Comparison of ENCODE assay signal across 8 cellular contexts in the genomic region with DNA sequence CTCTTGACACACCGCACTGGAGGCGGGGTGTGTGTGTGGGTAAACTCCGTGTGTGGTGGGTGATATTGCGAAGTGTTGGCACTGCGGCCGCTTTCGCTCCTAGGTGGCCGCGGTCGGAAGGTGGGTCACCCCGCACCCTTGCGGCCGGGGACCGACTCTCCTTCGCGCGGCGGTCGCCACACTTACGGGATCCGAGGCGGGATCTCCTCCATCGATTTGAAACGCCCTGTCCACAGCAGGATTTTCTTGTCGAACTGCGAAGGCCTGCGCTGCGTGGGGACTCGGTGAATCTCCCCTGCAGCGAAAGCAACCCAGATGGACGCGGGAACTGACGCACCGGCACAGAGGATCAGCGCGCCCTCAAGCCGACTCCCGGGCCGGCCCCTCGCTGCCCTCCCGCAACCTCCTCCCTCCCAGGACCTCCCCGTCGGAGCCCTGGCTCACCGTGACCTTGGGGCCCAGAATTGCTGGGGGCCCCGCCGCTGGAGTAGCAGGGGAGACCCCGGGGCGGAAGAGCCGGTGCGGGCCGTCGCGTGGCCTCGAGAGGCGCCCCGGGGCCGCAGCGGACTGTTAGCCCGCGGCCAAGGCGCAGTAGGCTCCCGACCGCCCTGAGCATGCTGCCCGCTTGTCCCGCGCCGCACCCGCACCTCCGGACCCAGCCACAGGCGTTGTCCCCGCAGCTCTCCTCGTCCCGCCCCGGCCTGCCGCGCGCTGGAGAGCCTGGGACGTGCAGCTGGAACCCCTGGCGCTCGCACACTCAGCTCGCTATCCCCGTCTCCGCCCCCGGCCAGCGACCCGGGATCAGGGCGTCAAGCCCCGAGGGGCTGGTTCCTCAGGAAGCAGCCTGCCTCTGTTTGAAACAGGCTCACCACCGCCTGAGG. TPM values are rescaled to one million over a fixed set of nuclear protein-coding genes. Genes with fewer than 3 reads are reported as not detected.
A peak's percentile ranks its signal among the peaks of the same experiment; 100 is the strongest.
DNase-seq lines count a peak whose midpoint lies in the region; TF ChIP-seq lines count a peak whose summit lies in the region.

A gene (minus strand): TSS at position 759 of the 881 bp plus-strand sequence. CDS start 143 bp downstream, at position 616.

- H3K27ac Mint-ChIP-seq in activated naive CD4-positive, alpha-beta T cell treated with anti-CD3 and anti-CD28 coated beads for 36 hours = no peak within 1 kb of the TSS
- no peak within 1 kb of the TSS for H3K27ac Mint-ChIP-seq in activated T-helper 2 cell treated with anti-CD3 and anti-CD28 coated beads, Interferon-gamma antibody, Interleukin-2, Interleukin-4, amounts not matched to agents 10 μg/mL and 5 μg/mL and 100 μg/mL, durations not matched to agents 14 hours and 24 hours and 36 hours

- CTCF ChIA-PET in activated naive CD4-positive, alpha-beta T cell treated with anti-CD3 and anti-CD28 coated beads for 36 hours (lab: Charles Lee) = interaction anchor here (0.7 kb wide), 1 partner anchor 210 kb away, joined by 3 read pairs; no protein-coding TSS in a partner anchor
- CTCF ChIA-PET in PC-9 (lab: Charles Lee) = no interaction called here

- intact Hi-C loops in activated naive CD4-positive, alpha-beta T cell treated with anti-CD3 and anti-CD28 coated beads for 36 hours (cut with micrococcal nuclease) = loop anchor here (5.0 kb wide), 1 partner anchor 502 kb away; a partner anchor contains a TSS
- intact Hi-C loops in activated T-helper 2 cell treated with anti-CD3 and anti-CD28 coated beads, Interferon-gamma antibody, Interleukin-2, Interleukin-4, amounts not matched to agents 10 μg/mL and 5 μg/mL and 100 μg/mL, durations not matched to agents 14 hours and 24 hours and 36 hours (cut with micrococcal nuclease) = no loop called here
- intact Hi-C loops in left ventricle myocardium inferior (cut with micrococcal nuclease) (no loop called here), prostate gland (cut with DNase I) (no loop called here), PC-9 (cut with micrococcal nuclease; ENCODE audit: unreplicated experiment) (no loop called here)

- no TSS peak for BruUV-seq in PC-9 (replicated peaks; lab: Mats Ljungman, UMichigan)

- TF ChIP-seq CTCF in left ventricle myocardium inferior (IDR thresholded peaks at IDR 0.05; ENCODE audit: borderline replicate concordance) (peak; percentile 7), prostate gland (IDR thresholded peaks at IDR 0.05) (no peak), PC-9 (conservative IDR thresholded peaks at IDR 0.05) (no peak)

- no peak within 1 kb of the TSS for H2AFZ ChIP-seq in PC-9

- H3K9me3 ChIP-seq in left ventricle myocardium inferior (replicated peaks) (no peaks in the 10 kb centered on the region), prostate gland (no peaks in the 10 kb centered on the region), PC-9 (ENCODE audit: insufficient read depth, low read depth) (no peaks in the 10 kb centered on the region)

- no peak for TF ChIP-seq POLR2A in prostate gland (IDR thresholded peaks at IDR 0.05)

- POLR2A ChIA-PET in PC-9 (lab: Charles Lee; ENCODE audit: unreplicated experiment) = interaction anchor here (0.6 kb wide), 1 partner anchor 65 kb away, joined by 13 read pairs; no protein-coding TSS in a partner anchor

- H3K4me1 Mint-ChIP-seq in activated naive CD4-positive, alpha-beta T cell treated with anti-CD3 and anti-CD28 coated beads for 36 hours (ENCODE audit: low read depth) = peaks cover 10% of the 10 kb centered on the region
- H3K4me1 Mint-ChIP-seq in activated T-helper 2 cell treated with anti-CD3 and anti-CD28 coated beads, Interferon-gamma antibody, Interleukin-2, Interleukin-4, amounts not matched to agents 10 μg/mL and 5 μg/mL and 100 μg/mL, durations not matched to agents 14 hours and 24 hours and 36 hours (ENCODE audit: low read depth) = peaks cover 9% of the 10 kb centered on the region

- H3K27ac ChIP-seq in left ventricle myocardium inferior (replicated peaks) (peak within 1 kb of the TSS; percentile 80), prostate gland (peak within 1 kb of the TSS; percentile 23 to 32), PC-9 (no peak within 1 kb of the TSS)

- peak within 1 kb of the TSS; percentile 61 for H3K4me3 Mint-ChIP-seq in activated naive CD4-positive, alpha-beta T cell treated with anti-CD3 and anti-CD28 coated beads for 36 hours
- peak within 1 kb of the TSS; percentile 64 for H3K4me3 Mint-ChIP-seq in activated T-helper 2 cell treated with anti-CD3 and anti-CD28 coated beads, Interferon-gamma antibody, Interleukin-2, Interleukin-4, amounts not matched to agents 10 μg/mL and 5 μg/mL and 100 μg/mL, durations not matched to agents 14 hours and 24 hours and 36 hours (ENCODE audit: low read depth)

- under 1% methylated on average over 62 of the region's 89 CpGs for WGBS in prostate gland

- H3K36me3 Mint-ChIP-seq in activated naive CD4-positive, alpha-beta T cell treated with anti-CD3 and anti-CD28 coated beads for 36 hours (ENCODE audit: low read depth) = no peaks in the 10 kb centered on the region
- no peaks in the 10 kb centered on the region for H3K36me3 Mint-ChIP-seq in activated T-helper 2 cell treated with anti-CD3 and anti-CD28 coated beads, Interferon-gamma antibody, Interleukin-2, Interleukin-4, amounts not matched to agents 10 μg/mL and 5 μg/mL and 100 μg/mL, durations not matched to agents 14 hours and 24 hours and 36 hours (ENCODE audit: low read depth)

- H3K9me3 Mint-ChIP-seq in activated naive CD4-positive, alpha-beta T cell treated with anti-CD3 and anti-CD28 coated beads for 36 hours = no peaks in the 10 kb centered on the region
- no peaks in the 10 kb centered on the region for H3K9me3 Mint-ChIP-seq in activated T-helper 2 cell treated with anti-CD3 and anti-CD28 coated beads, Interferon-gamma antibody, Interleukin-2, Interleukin-4, amounts not matched to agents 10 μg/mL and 5 μg/mL and 100 μg/mL, durations not matched to agents 14 hours and 24 hours and 36 hours

- peak; percentile 14 for DNase-seq in activated naive CD4-positive, alpha-beta T cell treated with anti-CD3 and anti-CD28 coated beads for 36 hours
- no peak for DNase-seq in activated naive CD4-positive, alpha-beta T cell treated with Interleukin-2 at 50 U/mL for 16 hours
- no peak for DNase-seq in activated T-helper 2 cell treated with anti-CD3 and anti-CD28 coated beads, Interferon-gamma antibody, Interleukin-2, Interleukin-4, amounts not matched to agents 10 μg/mL and 5 μg/mL and 100 μg/mL, durations not matched to agents 14 hours and 24 hours and 36 hours (ENCODE audit: low spot score)
- peak; percentile 81 for DNase-seq in left ventricle myocardium inferior
- no peak for DNase-seq in prostate gland (ENCODE audit: low spot score)
- DNase-seq in NCI-H2081 treated with DMSO at 0.1 percent for 48 hours (lab: John Stamatoyannopoulos, UW) = no peak
- DNase-seq in NCI-H128 (lab: John Stamatoyannopoulos, UW; ENCODE audit: unreplicated experiment) = no peak
- no peak for DNase-seq in PC-9

- no peaks in the 10 kb centered on the region for H4K20me1 ChIP-seq in PC-9 (ENCODE audit: insufficient read depth)

- H3F3A ChIP-seq in PC-9 (ENCODE audit: insufficient read depth, low read depth) = no peaks in the 10 kb centered on the region

- H3K27me3 Mint-ChIP-seq in activated naive CD4-positive, alpha-beta T cell treated with anti-CD3 and anti-CD28 coated beads for 36 hours (ENCODE audit: low read depth) = peaks cover 35% of the 10 kb centered on the region
- peaks cover 59% of the 10 kb centered on the region for H3K27me3 Mint-ChIP-seq in activated T-helper 2 cell treated with anti-CD3 and anti-CD28 coated beads, Interferon-gamma antibody, Interleukin-2, Interleukin-4, amounts not matched to agents 10 μg/mL and 5 μg/mL and 100 μg/mL, durations not matched to agents 14 hours and 24 hours and 36 hours (ENCODE audit: low read depth)

- H3K4me3 ChIP-seq in left ventricle myocardium inferior (peak within 1 kb of the TSS; percentile 72), prostate gland (peak within 1 kb of the TSS; percentile 34 to 39), PC-9 (no peak within 1 kb of the TSS)

- H3K79me2 ChIP-seq in PC-9 (ENCODE audit: low read depth) = no peaks in the 10 kb centered on the region

- H3K4me1 ChIP-seq in left ventricle myocardium inferior = peaks cover 16% of the 10 kb centered on the region
- no peaks in the 10 kb centered on the region for H3K4me1 ChIP-seq in prostate gland (replicated peaks)
- H3K4me1 ChIP-seq in PC-9 (replicated peaks; ENCODE audit: insufficient read depth) = no peaks in the 10 kb centered on the region

- peaks cover 63% of the 10 kb centered on the region for H3K27me3 ChIP-seq in left ventricle myocardium inferior (ENCODE audit: low read depth)
- H3K27me3 ChIP-seq in prostate gland (replicated peaks; ENCODE audit: insufficient read depth) = no peaks in the 10 kb centered on the region
- H3K27me3 ChIP-seq in PC-9 (ENCODE audit: insufficient read depth, low read depth) = no peaks in the 10 kb centered on the region

- H3K36me3 ChIP-seq in left ventricle myocardium inferior = no peaks in the 10 kb centered on the region
- H3K36me3 ChIP-seq in prostate gland = no peaks in the 10 kb centered on the region
- H3K36me3 ChIP-seq in PC-9 (ENCODE audit: low read depth) = no peaks in the 10 kb centered on the region

- no peak within 1 kb of the TSS for H3K4me2 ChIP-seq in PC-9

- H3K9me2 ChIP-seq in PC-9 (ENCODE audit: insufficient read depth) = no peaks in the 10 kb centered on the region

RNA-seq across cellular contexts. Expression of the gene that starts here (rescaled TPM):
- not detected for total RNA-seq in activated naive CD4-positive, alpha-beta T cell treated with anti-CD3 and anti-CD28 coated beads for 36 hours
- not detected in 2 replicates for total RNA-seq in activated T-helper 2 cell treated with anti-CD3 and anti-CD28 coated beads, Interferon-gamma antibody, Interleukin-2, Interleukin-4, amounts not matched to agents 10 μg/mL and 5 μg/mL and 100 μg/mL, durations not matched to agents 14 hours and 24 hours and 36 hours
- 3.5 TPM for total RNA-seq in left ventricle myocardium inferior
- total RNA-seq in prostate gland = 1 to 10 TPM; 1.5 to 5.9 TPM
- total RNA-seq in PC-9 (2021) = not detected in 2 replicates

Comparison
In these comparisons a context has a peak if more than half of its experiments do, and no peak if none do; other contexts are left out.
1. Peak in DNase-seq in activated naive CD4-positive, alpha-beta T cell treated with anti-CD3 and anti-CD28 coated beads for 36 hours; RNA of the gene not detected or under 1 TPM.